ENCODE assay signal across 8 cellular contexts in genomic region chr3:122092460-122093165, GRCh38. TPM values are rescaled to one million over a fixed set of nuclear protein-coding genes. Genes with fewer than 3 reads are reported as not detected.
DNase-seq lines count a peak whose midpoint lies in the region; ATAC-seq, FAIRE-seq and TF ChIP-seq lines count a peak whose summit lies in the region.

No MANE protein-coding gene starts in this region.

- H3K27me3 ChIP-seq in HCT116 (ENCODE audit: insufficient read depth, low read length), result 0 out of 2 replicates have a peak, but pooled peaks cover 1% of the 10 kb centered on the region
- H3K27me3 ChIP-seq in brain microvascular endothelial cell (replicated peaks), result no peaks in the 10 kb centered on the region

- peaks cover 6 to 10% of the 10 kb centered on the region in 2 donors for H3K4me1 Mint-ChIP-seq in natural killer cell

- H3K36me3 ChIP-seq in HCT116 (ENCODE audit: control insufficient read depth in 1 of 2, insufficient read depth in 2 of 2, low read length in 2 of 2), result no peaks in the 10 kb centered on the region
- H3K36me3 ChIP-seq in brain microvascular endothelial cell (replicated peaks), result no peaks in the 10 kb centered on the region

- H3K4me3 ChIP-seq in HCT116 (replicated peaks in 1 of 2; ENCODE audit: low read depth in 1 of 2, low read length in 2 of 2), result no peak overlapping the region
- H3K4me3 ChIP-seq in brain microvascular endothelial cell (ENCODE audit: low read depth, low read length), result no peak overlapping the region

- in situ Hi-C loops in brain microvascular endothelial cell (cut with HindIII; ENCODE audit: low pct_ligation_motif_present, low sequenced_read_pairs), result no loop called here

- no peaks in the 10 kb centered on the region for H3K9me2 ChIP-seq in HCT116 (ENCODE audit: insufficient read depth)

- FAIRE-seq in D721Med (lab: Jason Lieb, UNC), result no peak

- H3K9me3 ChIP-seq in HCT116 (ENCODE audit: control insufficient read depth in 1 of 2, insufficient read depth in 1 of 2, low read depth in 1 of 2, low read length in 2 of 2), result no peaks in the 10 kb centered on the region

- H3K36me3 Mint-ChIP-seq in natural killer cell, result no peaks in the 10 kb centered on the region

- ATAC-seq in HCT116 (peak; percentile 97), natural killer cell (peak; percentile 26 to 53 (median 47)), GM18511 (IDR thresholded peaks at IDR 0.05; ENCODE audit: unreplicated experiment) (no peak)

- POLR2A ChIA-PET in HCT116 (lab: Charles Lee), result no interaction called here

- TF ChIP-seq POLR2A in HCT116 (IDR thresholded peaks at IDR 0.05; ENCODE audit: borderline replicate concordance, extremely low read depth, insufficient read depth, insufficient read length), result no peak

- H3K4me3 Mint-ChIP-seq in natural killer cell, result no peak overlapping the region

- H3K27me3 Mint-ChIP-seq in natural killer cell (ENCODE audit: low read depth in 2 of 2), result peaks cover 0 to 3% of the 10 kb centered on the region in 2 donors

- no TSS peak for BruUV-seq in HCT116 (replicated peaks; lab: Mats Ljungman, UMichigan)

- H2AFZ ChIP-seq in HCT116 (ENCODE audit: low read depth, low read length, poor library complexity, severe bottlenecking), result no peak overlapping the region

- H3K27ac ChIP-seq in HCT116 (ENCODE audit: low read depth, low read length), result no peak overlapping the region
- H3K27ac ChIP-seq in brain microvascular endothelial cell, result no peak overlapping the region

- DNase-seq in D721Med (ENCODE audit: insufficient read length, low spot score) (no peak), HCT116 (ENCODE audit: low read depth, low spot score) (peak; percentile 10), SIG-M5 (lab: John Stamatoyannopoulos, UW) (peak; percentile 75), brain microvascular endothelial cell (peak; percentile 29), natural killer cell (no peak), NCI-H2107 treated with DMSO at 0.1 percent for 48 hours (lab: John Stamatoyannopoulos, UW; ENCODE audit: unreplicated experiment) (no peak), GM19238 (ENCODE audit: insufficient read length, low spot score) (no peak)

- intact Hi-C loops in HCT116 (cut with micrococcal nuclease) (loop anchor here (1.0 kb wide), 1 partner anchor 546 kb away; no protein-coding TSS in a partner anchor), natural killer cell (cut with micrococcal nuclease) (no loop called here)

- TF ChIP-seq CTCF in D721Med (IDR thresholded peaks at IDR 0.05; ENCODE audit: insufficient read depth, missing control alignments) (peak; percentile 31), HCT116 (IDR thresholded peaks at IDR 0.05 in 2 of 3, conservative IDR thresholded peaks at IDR 0.05 in 1 of 3; ENCODE audit: borderline replicate concordance in 1 of 3, insufficient read depth in 1 of 3, low read depth in 2 of 3, low read length in 2 of 3) (peak; percentile 32 to 80 (median 70); a peak in 5 of 6 replicates), brain microvascular endothelial cell (IDR thresholded peaks at IDR 0.05; ENCODE audit: low read depth, low read length, missing control alignments) (peak; percentile 58), natural killer cell (IDR thresholded peaks at IDR 0.05) (no peak)

- RAD21 ChIA-PET in HCT116 (lab: Charles Lee; ENCODE audit: low non-redundant PET in 1 of 2, low total read pairs in 2 of 2, uncharacterized antibody in 2 of 2, unreplicated experiment in 2 of 2), result no interaction called here

- no peak overlapping the region for H3K4me2 ChIP-seq in HCT116 (ENCODE audit: low read length)

- peak overlapping the region in 1 of 2 donors; percentile 52 for H3K27ac Mint-ChIP-seq in natural killer cell

- H3K9me3 Mint-ChIP-seq in natural killer cell, result no peaks in the 10 kb centered on the region

- no peaks in the 10 kb centered on the region for H3K79me2 ChIP-seq in HCT116 (ENCODE audit: insufficient read depth, low read length)

- CTCF ChIA-PET in HCT116 (lab: Charles Lee), result no interaction called here

- peak; percentile 53 for TF ChIP-seq RAD21 in HCT116 (IDR thresholded peaks at IDR 0.05; ENCODE audit: low read depth)

- H4K20me1 ChIP-seq in HCT116 (ENCODE audit: insufficient read depth), result no peaks in the 10 kb centered on the region

- no peak overlapping the region for H3K9ac ChIP-seq in HCT116 (ENCODE audit: low read length)

- no peaks in the 10 kb centered on the region for H3K4me1 ChIP-seq in HCT116 (ENCODE audit: control insufficient read depth in 1 of 2, insufficient read depth in 2 of 2, low read length in 2 of 2)

TF ChIP-seq in HCT116, 20 proteins besides CTCF, POLR2A, EP300 and RAD21:
- TF ChIP-seq EZH2 (IDR thresholded peaks at IDR 0.05) (no peak), CBX3 (IDR thresholded peaks at IDR 0.05; ENCODE audit: low read depth) (peak; percentile 63; the same call in 1 of the 2 replicates)

RNA-seq across cellular contexts. Expression of gene CD86, which starts 37.5 kb away (rescaled TPM):
- total RNA-seq in HCT116 (2021; ENCODE audit: unreplicated experiment) (not detected), natural killer cell (1 to 10 TPM; 2.1 to 6.9 (median 4.7) TPM)
- polyA plus RNA-seq in HCT116 (2012), result not detected in 2 replicates

Comparison
In these comparisons a context has a peak if more than half of its experiments do, and no peak if none do; other contexts are left out.
1. DNase-seq: peak in HCT116 (single experiment), SIG-M5 (single experiment) and brain microvascular endothelial cell (single experiment); none in D721Med (single experiment), natural killer cell (single experiment), NCI-H2107 treated with DMSO at 0.1 percent for 48 hours (single experiment) and GM19238 (single experiment).